2 cellular contexts compared by ENCODE assay signal in the genomic region with DNA sequence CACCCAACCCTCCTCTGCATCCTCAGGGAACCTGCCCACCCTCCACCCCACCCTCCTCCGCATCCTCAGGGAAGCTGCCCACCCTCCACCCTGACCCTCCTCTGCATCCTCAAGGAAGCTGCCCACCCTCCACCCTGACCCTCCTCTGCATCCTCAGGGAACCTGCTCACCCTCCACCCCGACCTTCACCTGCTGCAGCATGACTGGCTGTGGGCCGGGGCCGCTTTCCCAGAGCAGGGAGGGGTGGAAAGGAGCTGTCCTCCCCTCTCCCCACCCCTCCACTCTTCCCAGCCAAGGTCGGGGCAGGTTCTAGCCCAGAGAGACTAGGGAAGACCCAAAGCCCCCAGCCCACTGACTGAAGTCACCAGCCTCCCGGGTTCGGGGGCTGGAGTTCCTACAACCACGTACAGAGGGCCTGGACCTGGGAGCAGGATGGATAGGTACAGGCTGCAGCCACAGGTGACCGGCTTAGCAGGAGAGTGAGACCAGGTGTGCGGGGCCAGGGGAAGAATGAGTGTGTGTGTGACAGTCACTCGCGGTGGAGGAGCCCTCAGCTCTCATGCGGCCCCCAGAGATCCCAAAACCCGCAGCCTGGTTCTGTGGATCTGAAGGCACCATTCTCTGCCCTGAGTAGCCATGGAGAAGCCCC.
TF ChIP-seq lines count a peak whose summit lies in the region.

No MANE protein-coding gene starts in this region.

TF ChIP-seq in GM23338, 12 proteins besides CTCF, POLR2A, EP300 and RAD21:
- TF ChIP-seq ZNF331 (CRISPR knock-in tag; IDR thresholded peaks at IDR 0.05; ENCODE audit: low read depth) = no peak
TF ChIP-seq in GM23338: peak in this region for 0.

TF ChIP-seq in WTC11, 78 proteins besides CTCF, POLR2A, EP300 and RAD21:
- TF ChIP-seq ZNF263 (CRISPR knock-in tag; IDR thresholded peaks at IDR 0.05; ENCODE audit: low read depth) (no peak), CREB1 (CRISPR knock-in tag; IDR thresholded peaks at IDR 0.05) (no peak), AFF4 (CRISPR knock-in tag; IDR thresholded peaks at IDR 0.05; ENCODE audit: borderline replicate concordance) (no peak), STAT6 (CRISPR knock-in tag; conservative IDR thresholded peaks at IDR 0.05; ENCODE audit: low read depth) (no peak), FOXK1 (CRISPR knock-in tag; IDR thresholded peaks at IDR 0.05) (no peak), SP1 (CRISPR knock-in tag; conservative IDR thresholded peaks at IDR 0.05) (no peak), ZNF317 (CRISPR knock-in tag; IDR thresholded peaks at IDR 0.05; ENCODE audit: borderline replicate concordance, low read depth) (no peak), FOXJ3 (CRISPR knock-in tag; IDR thresholded peaks at IDR 0.05; ENCODE audit: borderline replicate concordance) (no peak), NFATC4 (CRISPR knock-in tag; IDR thresholded peaks at IDR 0.05) (no peak), ZNF121 (CRISPR knock-in tag; IDR thresholded peaks at IDR 0.05) (no peak), ZNF416 (CRISPR knock-in tag; IDR thresholded peaks at IDR 0.05) (no peak)
- TF ChIP-seq, protein P1, sequence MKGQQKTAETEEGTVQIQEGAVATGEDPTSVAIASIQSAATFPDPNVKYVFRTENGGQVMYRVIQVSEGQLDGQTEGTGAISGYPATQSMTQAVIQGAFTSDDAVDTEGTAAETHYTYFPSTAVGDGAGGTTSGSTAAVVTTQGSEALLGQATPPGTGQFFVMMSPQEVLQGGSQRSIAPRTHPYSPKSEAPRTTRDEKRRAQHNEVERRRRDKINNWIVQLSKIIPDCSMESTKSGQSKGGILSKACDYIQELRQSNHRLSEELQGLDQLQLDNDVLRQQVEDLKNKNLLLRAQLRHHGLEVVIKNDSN (CRISPR knock-in tag; IDR thresholded peaks at IDR 0.05) = no peak
